23 cellular contexts compared by ENCODE assay signal in the genomic region with DNA sequence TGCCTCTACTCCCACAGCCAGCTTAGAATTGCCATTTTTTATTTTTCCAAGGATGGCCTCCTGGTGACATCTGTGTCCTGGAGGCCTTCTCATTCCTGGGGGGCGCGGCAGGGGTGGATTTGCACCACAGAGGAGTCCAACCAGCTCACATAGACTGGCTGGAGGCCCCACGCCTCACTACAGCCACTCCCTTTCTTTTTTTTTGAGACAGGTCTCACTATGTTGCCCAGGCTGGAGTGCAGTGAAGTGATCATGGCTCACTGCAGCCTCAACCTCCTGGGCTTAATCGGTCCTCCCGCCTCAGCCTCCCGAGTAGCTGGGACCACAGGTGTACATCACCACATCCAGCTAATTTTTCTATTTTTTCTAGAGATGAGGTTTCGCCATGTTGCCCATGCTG.
"Had no signal": no experiment of that assay in that cellular context is flagged by ENCODE, and none has a peak within 500 bp of the region (broad histone marks: within the 10 kb centered on the region; RNA-seq: fewer than 3 reads in every experiment).

No MANE protein-coding gene starts in this region.

- DNase-seq: colonic mucosa; cortex of kidney; dermis blood vessel endothelial cell; dorsolateral prefrontal cortex; effector CD4-positive, alpha-beta T cell; effector CD8-positive, alpha-beta T cell; effector memory CD4-positive, alpha-beta T cell; effector memory CD8-positive, alpha-beta T cell; endodermal cell; erythroblast; esophagus squamous epithelium; foreskin fibroblast; foreskin keratinocyte; foreskin melanocyte; gastrocnemius medialis; glutamatergic neuron; head of caudate nucleus; heart left ventricle; heart right ventricle had no signal

- H3K27me3 Mint-ChIP-seq: dendritic cell treated with granulocyte-macrophage colony-stimulating factor and Interleukin-4, amounts not matched to agents 40 ng/mL and 50 ng/mL, for 4 days; effector memory CD8-positive, alpha-beta T cell had no signal

- H3K27ac Mint-ChIP-seq: dendritic cell treated with granulocyte-macrophage colony-stimulating factor and Interleukin-4, amounts not matched to agents 40 ng/mL and 50 ng/mL, for 4 days; effector memory CD8-positive, alpha-beta T cell; endodermal cell had no signal

- H3K27ac ChIP-seq: colonic mucosa, coronary artery, dorsolateral prefrontal cortex, epithelial cell of prostate, esophagus squamous epithelium, foreskin keratinocyte, gastrocnemius medialis, gastroesophageal sphincter, heart left ventricle, heart right ventricle had no signal

- H3K9me3 Mint-ChIP-seq: dendritic cell treated with granulocyte-macrophage colony-stimulating factor and Interleukin-4, amounts not matched to agents 40 ng/mL and 50 ng/mL, for 4 days; endodermal cell had no signal

- H3K4me3 ChIP-seq: colonic mucosa, coronary artery, dorsolateral prefrontal cortex, esophagus squamous epithelium, gastrocnemius medialis, gastroesophageal sphincter, heart left ventricle, heart right ventricle had no signal

- H3K4me1 ChIP-seq: colonic mucosa, esophagus squamous epithelium, foreskin keratinocyte, gastrocnemius medialis, gastroesophageal sphincter, heart left ventricle, heart right ventricle had no signal

- H3K27me3 ChIP-seq: colonic mucosa, dorsolateral prefrontal cortex, esophagus squamous epithelium, gastrocnemius medialis, gastroesophageal sphincter, heart left ventricle had no signal

- H3K36me3 ChIP-seq: colonic mucosa, esophagus squamous epithelium, gastrocnemius medialis, gastroesophageal sphincter, heart left ventricle, heart right ventricle had no signal

- H3K9me3 ChIP-seq: colonic mucosa, esophagus squamous epithelium, gastrocnemius medialis, gastroesophageal sphincter, heart left ventricle, heart right ventricle had no signal

- H3K4me3 Mint-ChIP-seq: dendritic cell treated with granulocyte-macrophage colony-stimulating factor and Interleukin-4, amounts not matched to agents 40 ng/mL and 50 ng/mL, for 4 days; effector memory CD8-positive, alpha-beta T cell; endodermal cell had no signal
